Comparison of ENCODE assay signal across 23 cellular contexts in genomic region chr2:106363788-106364187, GRCh38.
"Had no signal": no experiment of that assay in that cellular context is flagged by ENCODE, and none has a peak within 500 bp of the region (broad histone marks: within the 10 kb centered on the region; RNA-seq: fewer than 3 reads in every experiment).

No MANE protein-coding gene starts in this region.

- H3K4me1 ChIP-seq: foreskin keratinocyte, left lung, sigmoid colon, tibial nerve had no signal

- H3K4me3 ChIP-seq: coronary artery, hepatocyte, left lung, lung, sigmoid colon, smooth muscle cell, suprapubic skin, tibial nerve had no signal

- H3K4me1 Mint-ChIP-seq: immature natural killer cell; naive thymus-derived CD4-positive, alpha-beta T cell; neural crest cell had no signal

- H3K4me3 Mint-ChIP-seq: activated naive CD8-positive, alpha-beta T cell; activated T-helper 1 cell treated with anti-CD3 and anti-CD28 coated beads, Interleukin-12 subunit alpha, Interleukin-12 subunit beta, Interleukin-2, Interleukin-4 antibody, amounts not matched to agents 30 ng/mL and 10 ng/mL and 1 ng/mL, durations not matched to agents 14 hours and 24 hours and 36 hours; immature natural killer cell; naive thymus-derived CD4-positive, alpha-beta T cell; neural crest cell; stimulated activated naive CD8-positive, alpha-beta T cell treated with anti-CD3 and anti-CD28 coated beads, Interleukin-15, Interleukin-2, amounts not matched to agents 100 ng/mL and 50 ng/mL, for 24 hours had no signal

- H3K36me3 Mint-ChIP-seq: immature natural killer cell; naive thymus-derived CD4-positive, alpha-beta T cell had no signal

- H3K9me3 Mint-ChIP-seq: activated T-helper 1 cell treated with anti-CD3 and anti-CD28 coated beads, Interleukin-12 subunit alpha, Interleukin-12 subunit beta, Interleukin-2, Interleukin-4 antibody, amounts not matched to agents 30 ng/mL and 10 ng/mL and 1 ng/mL, durations not matched to agents 14 hours and 24 hours and 36 hours; immature natural killer cell; stimulated activated naive CD8-positive, alpha-beta T cell treated with anti-CD3 and anti-CD28 coated beads, Interleukin-15, Interleukin-2, amounts not matched to agents 100 ng/mL and 50 ng/mL, for 24 hours had no signal

- H3K27me3 ChIP-seq: foreskin keratinocyte, hepatocyte, left lung, sigmoid colon, suprapubic skin, tibial nerve had no signal

- H3K9me3 ChIP-seq: left lung, sigmoid colon, suprapubic skin, tibial nerve had no signal

- DNase-seq: activated CD4-positive, alpha-beta T cell treated with anti-CD3 and anti-CD28 coated beads, Interleukin-2, amount 50 U/mL, for 1 hour; activated CD8-positive, alpha-beta memory T cell treated with anti-CD3 and anti-CD28 coated beads, Interleukin-2, amount 50 U/mL, for 48 hours; activated gamma-delta T cell treated with Interleukin-2 at 50 U/mL for 16 hours; amygdala; foreskin keratinocyte; immature natural killer cell; left lung; naive thymus-derived CD4-positive, alpha-beta T cell; sigmoid colon; stimulated activated CD4-positive, alpha-beta T cell treated with anti-CD3 and anti-CD28 coated beads, Interleukin-2, amount 100 ng/mL, for 48 hours; stimulated activated CD8-positive, alpha-beta memory T cell treated with anti-CD3 and anti-CD28 coated beads, Interleukin-4, amount 100 ng/mL, for 48 hours had no signal

- ATAC-seq: activated CD4-positive, CD25-positive, alpha-beta regulatory T cell treated with anti-CD3 and anti-CD28 coated beads, Interleukin-2, amount 50 U/mL, for 24 hours; foreskin keratinocyte; left lung; naive thymus-derived CD4-positive, alpha-beta T cell; SK-N-SH treated with all-trans-retinoic acid at 6 μM for 48 hours had no signal

- H3K27ac ChIP-seq: coronary artery, foreskin keratinocyte, hepatocyte, left lung, sigmoid colon, suprapubic skin, tibial nerve had no signal

- H3K36me3 ChIP-seq: left lung, sigmoid colon, suprapubic skin, tibial nerve had no signal

- H3K27ac Mint-ChIP-seq: activated naive CD8-positive, alpha-beta T cell; activated T-helper 1 cell treated with anti-CD3 and anti-CD28 coated beads, Interleukin-12 subunit alpha, Interleukin-12 subunit beta, Interleukin-2, Interleukin-4 antibody, amounts not matched to agents 30 ng/mL and 10 ng/mL and 1 ng/mL, durations not matched to agents 14 hours and 24 hours and 36 hours; immature natural killer cell; naive thymus-derived CD4-positive, alpha-beta T cell; stimulated activated naive CD8-positive, alpha-beta T cell treated with anti-CD3 and anti-CD28 coated beads, Interleukin-15, Interleukin-2, amounts not matched to agents 100 ng/mL and 50 ng/mL, for 24 hours had no signal
